8 cellular contexts compared by ENCODE assay signal in the genomic region with DNA sequence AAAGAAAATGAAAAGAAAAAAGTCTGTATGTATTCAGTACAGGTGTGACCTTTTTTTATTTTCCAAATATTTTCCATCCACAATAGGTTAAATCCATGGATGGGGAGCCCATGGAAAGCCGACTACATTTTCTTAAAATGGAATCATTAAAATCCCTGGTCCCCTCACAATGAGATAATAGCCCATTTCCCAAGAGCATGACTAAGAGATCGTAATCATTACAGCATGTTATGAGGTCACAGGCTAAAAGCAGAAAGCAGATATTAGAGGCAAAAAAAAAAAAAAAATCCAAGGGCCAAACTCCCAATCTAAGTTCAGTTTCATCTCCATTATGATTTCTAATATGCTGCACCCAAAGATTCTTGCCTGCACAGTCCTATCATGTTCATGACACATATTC. TPM values are rescaled to one million over a fixed set of nuclear protein-coding genes. Genes with fewer than 3 reads are reported as not detected.
DNase-seq lines count a peak whose midpoint lies in the region; ATAC-seq, FAIRE-seq and TF ChIP-seq lines count a peak whose summit lies in the region.

No MANE protein-coding gene starts in this region.

- WGBS in HepG2 (ENCODE audit: low lambda C conversion rate) = 83% methylated on average over 2 of the region's 2 CpGs

- peaks cover 8% of the 10 kb centered on the region; the same call in 1 of the 2 replicates for H4K20me1 ChIP-seq in BLaER1
- H4K20me1 ChIP-seq in HepG2 (ENCODE audit: insufficient read depth, low read length) = peaks cover 27% of the 10 kb centered on the region

- BruUV-seq in HepG2 (replicated peaks; lab: Mats Ljungman, UMichigan) = no TSS peak

- no peak for ATAC-seq in HepG2
- ATAC-seq in GM21576 (IDR thresholded peaks at IDR 0.05; ENCODE audit: unreplicated experiment) = no peak
- no peak for ATAC-seq in GM19328 (IDR thresholded peaks at IDR 0.05; ENCODE audit: unreplicated experiment)
- no peak for ATAC-seq in HG02798 (IDR thresholded peaks at IDR 0.05; ENCODE audit: poor library complexity, unreplicated experiment)
- no peak for ATAC-seq in WTC11

- TF ChIP-seq CTCF in HepG2 (CRISPR knock-in tag; IDR thresholded peaks at IDR 0.05) (no peak), WTC11 (IDR thresholded peaks at IDR 0.05) (no peak)

- DNase-seq in HTR-8/SVneo (ENCODE audit: insufficient read length, low spot score) (peak; percentile 40), HepG2 (ENCODE audit: low spot score) (no peak), WTC11 (ENCODE audit: low spot score) (no peak)
- DNase-seq in activated CD4-positive, alpha-beta memory T cell treated with anti-CD3 and anti-CD28 coated beads, Interleukin-2, amount 10 ng/mL, durations not matched to agents 7 days and 5 days = no peak

- POLR2A ChIA-PET in activated CD4-positive, alpha-beta memory T cell treated with anti-CD3 and anti-CD28 coated beads, Interleukin-2, amount 10 ng/mL, durations not matched to agents 7 days and 5 days (lab: Charles Lee) = interaction anchor here (0.9 to 5.3 kb wide), 14 partner anchors 8 to 81 kb away, joined by 4 to 84 read pairs (median 8); a partner anchor contains a TSS
- POLR2A ChIA-PET in HepG2 (lab: Yijun Ruan, JAX) = interaction anchor here (3.2 kb wide), 1 partner anchor 10 kb away, joined by 20 read pairs; no protein-coding TSS in a partner anchor
- POLR2A ChIA-PET in WTC11 (lab: Charles Lee) = no interaction called here

- CTCF ChIA-PET in activated CD4-positive, alpha-beta memory T cell treated with anti-CD3 and anti-CD28 coated beads, Interleukin-2, amount 10 ng/mL, durations not matched to agents 7 days and 5 days (lab: Charles Lee) = interaction anchor here (1.4 to 3.6 kb wide), 7 partner anchors 9 to 33 kb away, joined by 3 to 24 read pairs (median 5); no protein-coding TSS in a partner anchor
- CTCF ChIA-PET in HepG2 (lab: Yijun Ruan, JAX; ENCODE audit: low intra/inter-chr PET ratio, low total read pairs) = no interaction called here
- CTCF ChIA-PET in WTC11 (lab: Charles Lee) = interaction anchor here (0.5 to 2.8 kb wide), 4 partner anchors 9 to 250 kb away, joined by 3 to 12 read pairs (median 4); no protein-coding TSS in a partner anchor

- H3K27me3 ChIP-seq in BLaER1 = no peaks in the 10 kb centered on the region
- no peaks in the 10 kb centered on the region for H3K27me3 ChIP-seq in HepG2 (ENCODE audit: control insufficient read depth in 1 of 2, insufficient read depth in 2 of 2, low read length in 2 of 2)

- H3K27ac ChIP-seq in BLaER1 = no peak overlapping the region
- H3K27ac ChIP-seq in HepG2 (ENCODE audit: extremely low read length, insufficient read depth, low read length) = no peak overlapping the region

- H3K4me2 ChIP-seq in BLaER1 (peak overlapping the region; percentile 98), HepG2 (ENCODE audit: low read depth, low read length) (no peak overlapping the region)

- H3K4me1 ChIP-seq in BLaER1 (peaks cover 94% of the 10 kb centered on the region), HepG2 (ENCODE audit: insufficient read depth, low read length) (peaks cover 66% of the 10 kb centered on the region)

- H3K27ac Mint-ChIP-seq in activated CD4-positive, alpha-beta memory T cell treated with anti-CD3 and anti-CD28 coated beads, Interleukin-2, amount 10 ng/mL, durations not matched to agents 7 days and 5 days = peak overlapping the region; percentile 97
- H3K27ac Mint-ChIP-seq in WTC11 = no peak overlapping the region

- H2AFZ ChIP-seq in HepG2 (ENCODE audit: low read length) = no peak overlapping the region

- TF ChIP-seq EP300 in HepG2 (IDR thresholded peaks at IDR 0.05; ENCODE audit: low read depth in 2 of 2, low read length in 2 of 2) (no peak), HepG2 (CRISPR knock-in tag; IDR thresholded peaks at IDR 0.05; ENCODE audit: borderline replicate concordance) (no peak)

- peaks cover 61% of the 10 kb centered on the region for H3K36me3 Mint-ChIP-seq in activated CD4-positive, alpha-beta memory T cell treated with anti-CD3 and anti-CD28 coated beads, Interleukin-2, amount 10 ng/mL, durations not matched to agents 7 days and 5 days (ENCODE audit: low read depth)
- H3K36me3 Mint-ChIP-seq in WTC11 = no peaks in the 10 kb centered on the region

- no peak for FAIRE-seq in HTR-8/SVneo (lab: Jason Lieb, UNC)
- no peak for FAIRE-seq in HepG2 (lab: Jason Lieb, UNC)

- no peak overlapping the region for H3K4me3 ChIP-seq in BLaER1
- H3K4me3 ChIP-seq in HepG2 (replicated peaks in 1 of 3; ENCODE audit: insufficient read depth in 1 of 3, low read depth in 2 of 3, low read length in 3 of 3) = no peak overlapping the region

- TF ChIP-seq POLR2A in HepG2 (IDR thresholded peaks at IDR 0.05; ENCODE audit: insufficient read depth in 1 of 2, low read depth in 2 of 2, low read length in 2 of 2) = no peak

- H3K9me3 ChIP-seq in BLaER1 = no peaks in the 10 kb centered on the region
- H3K9me3 ChIP-seq in HepG2 (ENCODE audit: low read length) = no peaks in the 10 kb centered on the region

- H3K4me1 Mint-ChIP-seq in activated CD4-positive, alpha-beta memory T cell treated with anti-CD3 and anti-CD28 coated beads, Interleukin-2, amount 10 ng/mL, durations not matched to agents 7 days and 5 days = peaks cover 91% of the 10 kb centered on the region
- peaks cover 31% of the 10 kb centered on the region for H3K4me1 Mint-ChIP-seq in WTC11

- no peaks in the 10 kb centered on the region for H3K27me3 Mint-ChIP-seq in activated CD4-positive, alpha-beta memory T cell treated with anti-CD3 and anti-CD28 coated beads, Interleukin-2, amount 10 ng/mL, durations not matched to agents 7 days and 5 days
- H3K27me3 Mint-ChIP-seq in WTC11 (ENCODE audit: low read depth) = no peaks in the 10 kb centered on the region

- intact Hi-C loops in HepG2 (cut with micrococcal nuclease; ENCODE audit: unreplicated experiment) = no loop called here

- in situ Hi-C loops in HepG2 (cut with HindIII; ENCODE audit: extremely low pct_ligation_motif_present, low pct_unique_long_range_greater_than_20kb) = no loop called here

- peak overlapping the region; percentile 97 for H3K4me3 Mint-ChIP-seq in activated CD4-positive, alpha-beta memory T cell treated with anti-CD3 and anti-CD28 coated beads, Interleukin-2, amount 10 ng/mL, durations not matched to agents 7 days and 5 days
- no peak overlapping the region for H3K4me3 Mint-ChIP-seq in WTC11

- H3K9me3 Mint-ChIP-seq in activated CD4-positive, alpha-beta memory T cell treated with anti-CD3 and anti-CD28 coated beads, Interleukin-2, amount 10 ng/mL, durations not matched to agents 7 days and 5 days = no peaks in the 10 kb centered on the region
- H3K9me3 Mint-ChIP-seq in WTC11 = no peaks in the 10 kb centered on the region

- H3K36me3 ChIP-seq in BLaER1 (peaks cover 1% of the 10 kb centered on the region; the same call in 1 of the 2 replicates), HepG2 (replicated peaks in 1 of 2; ENCODE audit: control insufficient read depth in 1 of 2, insufficient read depth in 2 of 2, low read length in 2 of 2) (peaks cover 1 to 4% of the 10 kb centered on the region in 2 experiments; a peak in 3 of 5 replicates)

- no peak for TF ChIP-seq RAD21 in HepG2 (CRISPR knock-in tag; IDR thresholded peaks at IDR 0.05)

- H3K79me2 ChIP-seq in HepG2 (ENCODE audit: insufficient read depth, low read length) = peaks cover 78% of the 10 kb centered on the region

- H3K9ac ChIP-seq in BLaER1 (no peak overlapping the region), HepG2 (ENCODE audit: insufficient read depth, low read depth, low read length) (no peak overlapping the region)

TF ChIP-seq in HepG2, 621 proteins besides CTCF, POLR2A, EP300 and RAD21 (continues in another document):
- no peak for TF ChIP-seq MEIS2 (CRISPR knock-in tag; IDR thresholded peaks at IDR 0.05)
- peak; percentile 76 for TF ChIP-seq ZBTB21 (CRISPR knock-in tag; IDR thresholded peaks at IDR 0.05)
- TF ChIP-seq CREB1 (IDR thresholded peaks at IDR 0.05) = peak; percentile 54
- TF ChIP-seq CREB1 (CRISPR knock-in tag; IDR thresholded peaks at IDR 0.05) = 0 out of 2 replicates have a peak, but pooled peaks have one; percentile 25
- TF ChIP-seq ATF7 (IDR thresholded peaks at IDR 0.05) = peak; percentile 57
- no peak for TF ChIP-seq ATF7 (CRISPR knock-in tag; IDR thresholded peaks at IDR 0.05)

TF ChIP-seq in WTC11, 78 proteins besides CTCF, POLR2A, EP300 and RAD21 (continues in another document):
- TF ChIP-seq PRRX2 (CRISPR knock-in tag; IDR thresholded peaks at IDR 0.05) (no peak), FOXJ3 (CRISPR knock-in tag; IDR thresholded peaks at IDR 0.05; ENCODE audit: borderline replicate concordance) (no peak)

RNA-seq across cellular contexts. Expression of a gene that starts 44.7 kb away (rescaled TPM):
- total RNA-seq in activated CD4-positive, alpha-beta memory T cell treated with anti-CD3 and anti-CD28 coated beads, Interleukin-2, amount 10 ng/mL, durations not matched to agents 7 days and 5 days = 100 to 1,000 TPM; 288 to 309 TPM
- total RNA-seq in HepG2 (2016; rRNA removed; fragmentation: Illumina TruSeq; extraction: Trizol) (20.1 and 21.3 TPM in 2 replicates), WTC11 (2021) (15.1 to 20.0 TPM (median 15.8 TPM) in 3 replicates)
- total RNA-seq in HepG2 (2016; cell fraction: cytosol; rRNA removed; fragmentation: Illumina TruSeq; extraction: Trizol; ENCODE audit: low read depth) = 4.6 and 4.8 TPM in 2 replicates
- total RNA-seq in HepG2 (2016; cell fraction: insoluble cytoplasmic fraction; rRNA removed; fragmentation: Illumina TruSeq; extraction: Trizol) = 20.2 and 20.6 TPM in 2 replicates
- total RNA-seq in HepG2 (2016; cell fraction: membrane; rRNA removed; fragmentation: Illumina TruSeq; extraction: Trizol) = 12.9 and 13.2 TPM in 2 replicates
- total RNA-seq in HepG2 (2016; cell fraction: nucleus; rRNA removed; fragmentation: Illumina TruSeq; extraction: Trizol) = 21.3 and 24.7 TPM in 2 replicates
- polyA plus RNA-seq in HepG2 (2011; rRNA removed) = 48.9 and 66.5 TPM in 2 replicates
- polyA plus RNA-seq in HepG2 (2011; cell fraction: cytosol; rRNA removed) = 36.2 and 36.3 TPM in 2 replicates
- polyA plus RNA-seq in HepG2 (2011; cell fraction: nucleus; rRNA removed) = 233 and 263 TPM in 2 replicates
- polyA plus RNA-seq in HepG2 (2012) = 33.2 and 38.1 TPM in 2 replicates
- polyA plus RNA-seq in HepG2 (2016; cell fraction: cytosol; fragmentation: Illumina TruSeq; extraction: Trizol; ENCODE audit: low read depth) = 2.0 TPM in 2 replicates
- 22.9 and 27.1 TPM in 2 replicates for polyA plus RNA-seq in HepG2 (2016; cell fraction: insoluble cytoplasmic fraction; fragmentation: Illumina TruSeq; extraction: Trizol; ENCODE audit: low read depth)
- polyA plus RNA-seq in HepG2 (2016; cell fraction: membrane; fragmentation: Illumina TruSeq; extraction: Trizol; ENCODE audit: low read depth) = 7.5 and 8.2 TPM in 2 replicates
- polyA plus RNA-seq in HepG2 (2016; cell fraction: nucleus; fragmentation: Illumina TruSeq; extraction: Trizol; ENCODE audit: insufficient read depth, low read depth) = 48.3 and 49.0 TPM in 2 replicates
- polyA minus RNA-seq in HepG2 (2011; rRNA and poly(A)+ RNA removed; ENCODE audit: low replicate concordance) = 20.1 and 43.0 TPM in 2 replicates
- polyA minus RNA-seq in HepG2 (2011; cell fraction: cytosol; rRNA and poly(A)+ RNA removed) = 16.4 and 17.8 TPM in 2 replicates
- polyA minus RNA-seq in HepG2 (2011; cell fraction: nucleus; rRNA and poly(A)+ RNA removed) = 66.4 and 72.6 TPM in 2 replicates

Comparison
In these comparisons a context has a peak if more than half of its experiments do, and no peak if none do; other contexts are left out.
1. RNA of a gene that starts 44.7 kb away (total RNA-seq): 288 to 309 TPM in activated CD4-positive, alpha-beta memory T cell treated with anti-CD3 and anti-CD28 coated beads, Interleukin-2, amount 10 ng/mL, durations not matched to agents 7 days and 5 days; 4.6 to 24.7 TPM in HepG2 and 15.1 to 20.0 TPM in WTC11; every median in the first group is over 10 times any median in the second.